Comparison of ENCODE assay signal across 12 cellular contexts in the genomic region with DNA sequence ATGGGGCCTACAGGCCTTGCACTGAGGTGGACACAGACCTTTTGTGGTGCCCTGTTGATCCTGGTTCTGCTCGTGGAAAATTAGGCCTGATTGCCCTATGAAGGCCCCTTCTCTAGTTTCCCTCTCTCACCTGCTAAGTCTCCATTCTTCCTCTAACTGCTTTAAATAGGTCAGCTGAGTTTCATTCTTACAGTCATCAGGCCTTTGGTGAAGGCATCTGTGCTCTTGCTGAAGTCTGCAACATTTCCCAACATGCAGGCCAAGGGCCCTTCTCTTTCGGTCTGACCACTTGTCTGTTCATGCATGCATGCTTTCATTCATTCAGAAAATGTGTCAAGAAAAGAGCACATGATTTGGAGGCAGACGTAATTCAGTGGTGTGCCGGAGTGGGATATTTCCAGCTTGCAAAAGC.
DNase-seq lines count a peak whose midpoint lies in the region; ATAC-seq and TF ChIP-seq lines count a peak whose summit lies in the region.
"Had no signal": no experiment of that assay in that cellular context is flagged by ENCODE, and none has a peak within 500 bp of the region (broad histone marks: within the 10 kb centered on the region; RNA-seq: fewer than 3 reads in every experiment).

No MANE protein-coding gene starts in this region.

- POLR2A ChIA-PET in activated B cell treated with CpG ODN at 0.5 μM for 24 hours (lab: Charles Lee) = interaction anchor here (1.7 kb wide), 1 partner anchor 244 kb away, joined by 5 read pairs; the partner anchor contains the start of gene BUB3

- H2AFZ ChIP-seq in mammary epithelial cell (ENCODE audit: low read depth, low read length) = no peak overlapping the region

- H3K27me3 Mint-ChIP-seq in activated B cell treated with CpG ODN at 0.5 μM for 24 hours (no peaks in the 10 kb centered on the region), endothelial cell (ENCODE audit: unreplicated experiment) (peaks cover 5% of the 10 kb centered on the region)
- H3K27me3 Mint-ChIP-seq: activated naive CD4-positive, alpha-beta T cell treated with anti-CD3 and anti-CD28 coated beads, Interleukin-2, amount 50 U/mL, for 24 hours had no signal

- H3K27ac ChIP-seq in mammary epithelial cell (ENCODE audit: insufficient read depth, low read depth, low read length) = no peak overlapping the region
- H3K27ac ChIP-seq: neutrophil, WERI-Rb-1 had no signal

- peaks cover 52% of the 10 kb centered on the region for H3K4me1 Mint-ChIP-seq in activated B cell treated with CpG ODN at 0.5 μM for 24 hours
- H3K4me1 Mint-ChIP-seq in endothelial cell (ENCODE audit: unreplicated experiment) = peaks cover 2% of the 10 kb centered on the region
- H3K4me1 Mint-ChIP-seq: activated naive CD4-positive, alpha-beta T cell treated with anti-CD3 and anti-CD28 coated beads, Interleukin-2, amount 50 U/mL, for 24 hours had no signal

- no peaks in the 10 kb centered on the region for H3K27me3 ChIP-seq in mammary epithelial cell (ENCODE audit: insufficient read depth, low read length)
- H3K27me3 ChIP-seq: neutrophil had no signal

- H3K9me3 ChIP-seq in mammary epithelial cell (replicated peaks; ENCODE audit: insufficient read depth, low read length) = no peaks in the 10 kb centered on the region
- H3K9me3 ChIP-seq: neutrophil had no signal

- no peaks in the 10 kb centered on the region for H4K20me1 ChIP-seq in mammary epithelial cell (ENCODE audit: insufficient read depth, low read length)

- no peak overlapping the region for H3K4me3 ChIP-seq in mammary epithelial cell (replicated peaks in 1 of 3; ENCODE audit: insufficient read depth in 1 of 3, low read depth in 2 of 3, low read length in 3 of 3)

- CTCF ChIA-PET in activated B cell treated with CpG ODN at 0.5 μM for 24 hours (lab: Charles Lee) (no interaction called here), mammary epithelial cell (lab: Charles Lee; ENCODE audit: low non-redundant PET) (no interaction called here)

- H3K27ac Mint-ChIP-seq in activated B cell treated with CpG ODN at 0.5 μM for 24 hours = peak overlapping the region; percentile 74
- H3K27ac Mint-ChIP-seq in activated naive CD4-positive, alpha-beta T cell treated with anti-CD3 and anti-CD28 coated beads, Interleukin-2, amount 50 U/mL, for 72 hours = no peak overlapping the region
- H3K27ac Mint-ChIP-seq in endothelial cell (ENCODE audit: unreplicated experiment) = no peak overlapping the region
- H3K27ac Mint-ChIP-seq: activated naive CD4-positive, alpha-beta T cell treated with anti-CD3 and anti-CD28 coated beads, Interleukin-2, amount 50 U/mL, for 24 hours had no signal

- DNase-seq in activated B cell treated with CpG ODN at 0.5 μM for 24 hours (no peak), H4 (ENCODE audit: low spot score) (no peak), endothelial cell (ENCODE audit: low spot score) (no peak), mammary epithelial cell (no peak)
- no peak for DNase-seq in activated naive CD4-positive, alpha-beta T cell treated with anti-CD3 and anti-CD28 coated beads, Interleukin-2, amount 50 U/mL, for 72 hours (ENCODE audit: low spot score in 2 of 2)
- DNase-seq: effector CD8-positive, alpha-beta T cell; WERI-Rb-1 had no signal

- H3K4me2 ChIP-seq in mammary epithelial cell (ENCODE audit: insufficient read depth, low read depth, low read length) = no peak overlapping the region

- H3K79me2 ChIP-seq in mammary epithelial cell (ENCODE audit: insufficient read depth, low read length) = no peaks in the 10 kb centered on the region

- TF ChIP-seq CTCF in activated B cell treated with CpG ODN at 0.5 μM for 24 hours (IDR thresholded peaks at IDR 0.05) (no peak), endothelial cell (IDR thresholded peaks at IDR 0.05; ENCODE audit: unreplicated experiment) (no peak), mammary epithelial cell (conservative IDR thresholded peaks at IDR 0.05 in 1 of 2, IDR thresholded peaks at IDR 0.05 in 1 of 2; ENCODE audit: extremely low read depth in 1 of 2, insufficient read depth in 1 of 2, low read depth in 1 of 2, low read length in 2 of 2) (no peak)

- H3K36me3 Mint-ChIP-seq in activated B cell treated with CpG ODN at 0.5 μM for 24 hours (ENCODE audit: low read depth) (no peaks in the 10 kb centered on the region), endothelial cell (ENCODE audit: low read depth, unreplicated experiment) (peaks cover 17% of the 10 kb centered on the region)
- H3K36me3 Mint-ChIP-seq in activated naive CD4-positive, alpha-beta T cell treated with anti-CD3 and anti-CD28 coated beads, Interleukin-2, amount 50 U/mL, for 72 hours = peaks cover 6 to 11% of the 10 kb centered on the region in 2 donors
- H3K36me3 Mint-ChIP-seq: activated naive CD4-positive, alpha-beta T cell treated with anti-CD3 and anti-CD28 coated beads, Interleukin-2, amount 50 U/mL, for 24 hours had no signal

- dilution Hi-C loops in mammary epithelial cell (cut with HindIII; ENCODE audit: low sequenced_read_pairs) = no loop called here

- ATAC-seq in GM18517 (IDR thresholded peaks at IDR 0.05; ENCODE audit: unreplicated experiment) = peak; percentile 86
- peak; percentile 72 for ATAC-seq in GM21423 (IDR thresholded peaks at IDR 0.05; ENCODE audit: unreplicated experiment)
- peak; percentile 77 for ATAC-seq in HG03108 (IDR thresholded peaks at IDR 0.05; ENCODE audit: unreplicated experiment)
- ATAC-seq in activated B cell treated with CpG ODN at 0.5 μM for 24 hours (ENCODE audit: low read depth) = peak; percentile 48
- no peak for ATAC-seq in activated naive CD4-positive, alpha-beta T cell treated with anti-CD3 and anti-CD28 coated beads, Interleukin-2, amount 50 U/mL, for 72 hours

- H3K36me3 ChIP-seq in mammary epithelial cell (ENCODE audit: insufficient read depth, low read length) = no peaks in the 10 kb centered on the region
- H3K36me3 ChIP-seq: neutrophil, WERI-Rb-1 had no signal

- no peak overlapping the region for H3K9ac ChIP-seq in mammary epithelial cell (ENCODE audit: insufficient read depth, low read length)

- in situ Hi-C loops in mammary epithelial cell (cut with MboI; ENCODE audit: low sequenced_read_pairs in 2 of 2) = no loop called here

- BruUV-seq in mammary epithelial cell (replicated peaks; lab: Mats Ljungman, UMichigan) = no TSS peak

- no peaks in the 10 kb centered on the region for H3K4me1 ChIP-seq in mammary epithelial cell (ENCODE audit: insufficient read depth, low read length)

- 30% methylated on average over 4 of the region's 4 CpGs for WGBS in mammary epithelial cell (ENCODE audit: low coverage, missing lambda C conversion rate)

- H3K9me3 Mint-ChIP-seq in activated B cell treated with CpG ODN at 0.5 μM for 24 hours (peaks cover 3% of the 10 kb centered on the region), endothelial cell (ENCODE audit: unreplicated experiment) (no peaks in the 10 kb centered on the region)
- peaks cover 0 to 6% of the 10 kb centered on the region in 2 donors for H3K9me3 Mint-ChIP-seq in activated naive CD4-positive, alpha-beta T cell treated with anti-CD3 and anti-CD28 coated beads, Interleukin-2, amount 50 U/mL, for 72 hours
- H3K9me3 Mint-ChIP-seq: activated naive CD4-positive, alpha-beta T cell treated with anti-CD3 and anti-CD28 coated beads, Interleukin-2, amount 50 U/mL, for 24 hours had no signal

- H3K4me3 Mint-ChIP-seq in activated B cell treated with CpG ODN at 0.5 μM for 24 hours = peak overlapping the region; percentile 16
- H3K4me3 Mint-ChIP-seq in endothelial cell (ENCODE audit: unreplicated experiment) = no peak overlapping the region
- H3K4me3 Mint-ChIP-seq: activated naive CD4-positive, alpha-beta T cell treated with anti-CD3 and anti-CD28 coated beads, Interleukin-2, amount 50 U/mL, for 24 hours had no signal

- intact Hi-C loops in activated B cell treated with CpG ODN at 0.5 μM for 24 hours (cut with micrococcal nuclease) = loop anchor here (10.0 kb wide), 1 partner anchor 157 kb away; no protein-coding TSS in a partner anchor
- intact Hi-C loops in mammary epithelial cell (cut with micrococcal nuclease) = no loop called here

Comparison
In these comparisons a context has a peak if more than half of its experiments do, and no peak if none do; other contexts are left out.
1. ATAC-seq: peak in GM18517 (single experiment), GM21423 (single experiment), HG03108 (single experiment) and activated B cell treated with CpG ODN at 0.5 μM for 24 hours (single experiment); none in activated naive CD4-positive, alpha-beta T cell treated with anti-CD3 and anti-CD28 coated beads, Interleukin-2, amount 50 U/mL, for 72 hours (0 of 2).